In the genomic region with DNA sequence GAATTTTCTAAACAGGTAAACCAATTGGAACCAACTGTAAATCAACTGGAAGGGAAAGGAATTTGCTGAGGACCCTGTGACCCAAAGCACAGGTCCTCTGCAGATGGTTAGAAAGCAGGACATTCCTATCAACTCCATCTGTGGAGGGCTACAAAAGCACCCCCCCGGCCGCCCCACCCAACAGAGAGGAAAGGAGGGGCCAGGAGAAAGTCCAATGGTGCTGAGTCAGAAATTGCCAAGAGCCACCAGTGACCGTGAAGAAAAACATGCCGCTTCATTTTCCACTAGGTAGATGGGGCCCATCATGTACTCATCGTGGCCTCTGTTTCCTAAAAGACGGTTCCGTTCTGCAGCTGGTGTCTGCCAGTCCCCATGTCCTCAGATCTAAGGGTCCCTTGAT, we compare ENCODE assay signal across 1 cellular context.
TF ChIP-seq lines count a peak whose summit lies in the region.

No MANE protein-coding gene starts in this region.

TF ChIP-seq in SK-N-SH, 30 proteins besides CTCF, POLR2A, EP300 and RAD21 (continued from another document):
- TF ChIP-seq, protein P1, sequence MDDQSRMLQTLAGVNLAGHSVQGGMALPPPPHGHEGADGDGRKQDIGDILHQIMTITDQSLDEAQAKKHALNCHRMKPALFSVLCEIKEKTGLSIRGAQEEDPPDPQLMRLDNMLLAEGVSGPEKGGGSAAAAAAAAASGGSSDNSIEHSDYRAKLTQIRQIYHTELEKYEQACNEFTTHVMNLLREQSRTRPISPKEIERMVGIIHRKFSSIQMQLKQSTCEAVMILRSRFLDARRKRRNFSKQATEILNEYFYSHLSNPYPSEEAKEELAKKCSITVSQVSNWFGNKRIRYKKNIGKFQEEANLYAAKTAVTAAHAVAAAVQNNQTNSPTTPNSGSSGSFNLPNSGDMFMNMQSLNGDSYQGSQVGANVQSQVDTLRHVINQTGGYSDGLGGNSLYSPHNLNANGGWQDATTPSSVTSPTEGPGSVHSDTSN (IDR thresholded peaks at IDR 0.05): no peak
- TF ChIP-seq, protein P2, sequence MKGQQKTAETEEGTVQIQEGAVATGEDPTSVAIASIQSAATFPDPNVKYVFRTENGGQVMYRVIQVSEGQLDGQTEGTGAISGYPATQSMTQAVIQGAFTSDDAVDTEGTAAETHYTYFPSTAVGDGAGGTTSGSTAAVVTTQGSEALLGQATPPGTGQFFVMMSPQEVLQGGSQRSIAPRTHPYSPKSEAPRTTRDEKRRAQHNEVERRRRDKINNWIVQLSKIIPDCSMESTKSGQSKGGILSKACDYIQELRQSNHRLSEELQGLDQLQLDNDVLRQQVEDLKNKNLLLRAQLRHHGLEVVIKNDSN (IDR thresholded peaks at IDR 0.05; ENCODE audit: borderline replicate concordance, low read depth): no peak
- TF ChIP-seq, protein P3, sequence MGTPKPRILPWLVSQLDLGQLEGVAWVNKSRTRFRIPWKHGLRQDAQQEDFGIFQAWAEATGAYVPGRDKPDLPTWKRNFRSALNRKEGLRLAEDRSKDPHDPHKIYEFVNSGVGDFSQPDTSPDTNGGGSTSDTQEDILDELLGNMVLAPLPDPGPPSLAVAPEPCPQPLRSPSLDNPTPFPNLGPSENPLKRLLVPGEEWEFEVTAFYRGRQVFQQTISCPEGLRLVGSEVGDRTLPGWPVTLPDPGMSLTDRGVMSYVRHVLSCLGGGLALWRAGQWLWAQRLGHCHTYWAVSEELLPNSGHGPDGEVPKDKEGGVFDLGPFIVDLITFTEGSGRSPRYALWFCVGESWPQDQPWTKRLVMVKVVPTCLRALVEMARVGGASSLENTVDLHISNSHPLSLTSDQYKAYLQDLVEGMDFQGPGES (IDR thresholded peaks at IDR 0.05; ENCODE audit: low read depth, low read length): no peak
- TF ChIP-seq MEF2A (IDR thresholded peaks at IDR 0.05; ENCODE audit: borderline replicate concordance, low read depth): no peak
- no peak for TF ChIP-seq MXI1 (IDR thresholded peaks at IDR 0.05; ENCODE audit: low read depth, low read length)
- TF ChIP-seq FOXJ3 (CRISPR knock-in tag; IDR thresholded peaks at IDR 0.05): no peak
- TF ChIP-seq TAF1 (IDR thresholded peaks at IDR 0.05; ENCODE audit: borderline replicate concordance, low read depth, low read length): no peak
- TF ChIP-seq RCOR1 (IDR thresholded peaks at IDR 0.05; ENCODE audit: low read length): no peak
- TF ChIP-seq TCF12 (IDR thresholded peaks at IDR 0.05): no peak
- no peak for TF ChIP-seq GABPA (IDR thresholded peaks at IDR 0.05; ENCODE audit: low read depth)
- TF ChIP-seq, protein P4, sequence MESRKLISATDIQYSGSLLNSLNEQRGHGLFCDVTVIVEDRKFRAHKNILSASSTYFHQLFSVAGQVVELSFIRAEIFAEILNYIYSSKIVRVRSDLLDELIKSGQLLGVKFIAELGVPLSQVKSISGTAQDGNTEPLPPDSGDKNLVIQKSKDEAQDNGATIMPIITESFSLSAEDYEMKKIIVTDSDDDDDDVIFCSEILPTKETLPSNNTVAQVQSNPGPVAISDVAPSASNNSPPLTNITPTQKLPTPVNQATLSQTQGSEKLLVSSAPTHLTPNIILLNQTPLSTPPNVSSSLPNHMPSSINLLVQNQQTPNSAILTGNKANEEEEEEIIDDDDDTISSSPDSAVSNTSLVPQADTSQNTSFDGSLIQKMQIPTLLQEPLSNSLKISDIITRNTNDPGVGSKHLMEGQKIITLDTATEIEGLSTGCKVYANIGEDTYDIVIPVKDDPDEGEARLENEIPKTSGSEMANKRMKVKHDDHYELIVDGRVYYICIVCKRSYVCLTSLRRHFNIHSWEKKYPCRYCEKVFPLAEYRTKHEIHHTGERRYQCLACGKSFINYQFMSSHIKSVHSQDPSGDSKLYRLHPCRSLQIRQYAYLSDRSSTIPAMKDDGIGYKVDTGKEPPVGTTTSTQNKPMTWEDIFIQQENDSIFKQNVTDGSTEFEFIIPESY (IDR thresholded peaks at IDR 0.05; ENCODE audit: borderline replicate concordance, low read depth): no peak
- no peak for TF ChIP-seq GATA2 (CRISPR knock-in tag; IDR thresholded peaks at IDR 0.05)
- TF ChIP-seq JUND (IDR thresholded peaks at IDR 0.05): no peak
- no peak for TF ChIP-seq ELF1 (IDR thresholded peaks at IDR 0.05)
- TF ChIP-seq SMC3 (IDR thresholded peaks at IDR 0.05; ENCODE audit: low read depth, low read length): no peak
- TF ChIP-seq CHD2 (IDR thresholded peaks at IDR 0.05; ENCODE audit: low read length, partially characterized antibody): no peak
- no peak for TF ChIP-seq YY1 (IDR thresholded peaks at IDR 0.05; ENCODE audit: low read depth)
